ENCODE assay signal across 10 cellular contexts in the genomic region with DNA sequence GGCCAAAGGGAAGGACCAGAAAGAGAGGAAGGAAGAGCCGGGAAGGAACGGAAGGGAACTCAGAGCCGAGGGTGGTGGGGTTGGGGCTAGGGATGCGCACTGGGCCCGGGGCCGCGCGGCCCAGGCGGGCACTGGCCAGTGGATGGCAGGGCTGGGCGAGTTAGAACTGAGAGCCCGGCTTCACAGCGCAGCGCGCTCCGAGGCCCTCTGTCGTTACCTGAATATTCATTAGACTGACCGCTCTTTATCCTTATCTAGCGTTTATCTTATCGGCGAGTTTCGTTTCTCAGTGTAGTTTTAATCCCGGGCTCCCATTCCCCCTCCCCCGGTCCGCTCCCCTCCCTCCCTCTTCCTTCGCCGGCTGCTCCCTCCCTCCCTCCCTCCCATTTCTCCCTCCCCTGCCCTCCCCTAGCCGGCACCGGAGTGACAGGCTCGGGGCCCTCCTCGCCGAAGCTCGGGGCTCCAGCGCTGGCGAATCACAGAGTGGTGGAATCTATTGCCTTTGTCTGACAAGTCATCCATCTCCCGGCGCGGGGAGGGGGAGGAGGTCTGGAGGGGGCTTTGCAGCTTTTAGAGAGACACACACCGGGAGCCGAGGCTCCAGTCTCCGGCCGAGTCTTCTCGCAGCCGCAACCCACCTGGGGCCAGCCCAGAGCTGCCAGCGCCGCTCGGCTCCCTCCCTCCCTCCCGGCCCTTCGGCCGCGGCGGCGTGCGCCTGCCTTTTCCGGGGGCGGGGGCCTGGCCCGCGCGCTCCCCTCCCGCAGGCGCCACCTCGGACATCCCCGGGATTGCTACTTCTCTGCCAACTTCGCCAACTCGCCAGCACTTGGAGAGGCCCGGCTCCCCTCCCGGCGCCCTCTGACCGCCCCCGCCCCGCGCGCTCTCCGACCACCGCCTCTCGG. TPM values are rescaled to one million over a fixed set of nuclear protein-coding genes. Genes with fewer than 3 reads are reported as not detected.
DNase-seq lines count a peak whose midpoint lies in the region; TF ChIP-seq lines count a peak whose summit lies in the region.
"Had no signal": no experiment of that assay in that cellular context is flagged by ENCODE, and none has a peak within 500 bp of the region (broad histone marks: within the 10 kb centered on the region; RNA-seq: fewer than 3 reads in every experiment).

A gene (plus strand): TSS at position 603 of the 902 bp plus-strand sequence. CDS start 679 bp downstream, outside the sequence.

- H3K9me3 Mint-ChIP-seq in activated T-cell treated with anti-CD3 and anti-CD28 coated beads, Interleukin-2, amount 50 U/mL, for 24 hours: no peaks in the 10 kb centered on the region

- no peak for DNase-seq in activated T-cell treated with anti-CD3 and anti-CD28 coated beads, Interleukin-2, amount 50 U/mL, for 24 hours
- DNase-seq in activated T-cell treated with anti-CD3 and anti-CD28 coated beads for 4 hours: no peak
- DNase-seq in SW480 (ENCODE audit: low spot score): peak; percentile 35
- DNase-seq in suprapubic skin (ENCODE audit: low spot score in 2 of 2): no peak
- DNase-seq in NCI-H187 treated with DMSO at 0.1 percent for 48 hours (lab: John Stamatoyannopoulos, UW): no peak
- DNase-seq in germinal center (ENCODE audit: low spot score): no peak
- no peak for DNase-seq in COLO829 (ENCODE audit: low spot score)

- H3K27me3 ChIP-seq in suprapubic skin: peaks cover 100% of the 10 kb centered on the region

- H3K4me1 Mint-ChIP-seq in activated T-cell treated with anti-CD3 and anti-CD28 coated beads, Interleukin-2, amount 50 U/mL, for 24 hours (ENCODE audit: low read depth): peaks cover 48% of the 10 kb centered on the region

- no peak within 1 kb of the TSS for H3K27ac ChIP-seq in suprapubic skin
- H3K27ac ChIP-seq: HL-60 had no signal

- H3K4me1 ChIP-seq in suprapubic skin: peaks cover 72% of the 10 kb centered on the region

- peak within 1 kb of the TSS; percentile 23 for H3K4me3 Mint-ChIP-seq in activated T-cell treated with anti-CD3 and anti-CD28 coated beads, Interleukin-2, amount 50 U/mL, for 24 hours

- H3K4me3 ChIP-seq in iPS-18c (ENCODE audit: insufficient read depth, low read depth, low read length) (peak within 1 kb of the TSS; percentile 43), suprapubic skin (peak within 1 kb of the TSS; percentile 42)

- no peak for TF ChIP-seq CTCF in suprapubic skin (IDR thresholded peaks at IDR 0.05)

- no peaks in the 10 kb centered on the region for H3K36me3 Mint-ChIP-seq in activated T-cell treated with anti-CD3 and anti-CD28 coated beads, Interleukin-2, amount 50 U/mL, for 24 hours (ENCODE audit: low read depth)

- no peak for TF ChIP-seq EP300 in suprapubic skin (IDR thresholded peaks at IDR 0.05)

- H3K9me3 ChIP-seq in iPS-18c (ENCODE audit: control insufficient read depth, insufficient read depth, low read length) (peaks cover 2% of the 10 kb centered on the region), suprapubic skin (no peaks in the 10 kb centered on the region)

- no peak for TF ChIP-seq POLR2A in suprapubic skin (IDR thresholded peaks at IDR 0.05)

- 2% methylated on average over 56 of the region's 75 CpGs for WGBS in suprapubic skin

- peak within 1 kb of the TSS; percentile 8 for H3K27ac Mint-ChIP-seq in activated T-cell treated with anti-CD3 and anti-CD28 coated beads, Interleukin-2, amount 50 U/mL, for 24 hours

- H3K27me3 Mint-ChIP-seq in activated T-cell treated with anti-CD3 and anti-CD28 coated beads, Interleukin-2, amount 50 U/mL, for 24 hours: peaks cover 93% of the 10 kb centered on the region

- H3K36me3 ChIP-seq in suprapubic skin: no peaks in the 10 kb centered on the region

RNA-seq across cellular contexts. Expression of the gene that starts here (rescaled TPM):
- not detected for total RNA-seq in suprapubic skin
- total RNA-seq: mucosa of gallbladder had no signal
